ENCODE assay signal across 17 cellular contexts in the genomic region with DNA sequence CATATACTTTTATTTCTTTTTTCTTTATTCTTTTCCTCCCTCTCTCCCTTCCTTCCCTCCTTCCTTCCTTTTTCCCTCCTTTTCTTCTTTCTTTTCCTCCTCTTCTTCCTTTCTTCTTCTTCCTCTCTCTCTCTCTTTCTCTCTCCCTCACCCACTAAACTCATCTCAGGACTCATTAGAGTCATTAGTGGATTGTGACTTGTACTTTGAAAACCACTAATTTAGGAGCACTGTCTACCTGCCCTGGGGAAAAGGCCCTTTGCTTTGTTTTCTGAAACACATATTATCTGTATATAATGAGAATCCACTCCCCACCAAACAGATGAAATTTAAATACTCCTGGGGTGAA.
DNase-seq lines count a peak whose midpoint lies in the region; ATAC-seq and TF ChIP-seq lines count a peak whose summit lies in the region.
"Had no signal": no experiment of that assay in that cellular context is flagged by ENCODE, and none has a peak within 500 bp of the region (broad histone marks: within the 10 kb centered on the region; RNA-seq: fewer than 3 reads in every experiment).

No MANE protein-coding gene starts in this region.

- DNase-seq in activated naive CD4-positive, alpha-beta T cell (lab: John Stamatoyannopoulos, UW), result no peak
- DNase-seq in OCI-LY7 (ENCODE audit: low spot score), result no peak
- DNase-seq in central memory CD8-positive, alpha-beta T cell (ENCODE audit: low spot score in 2 of 2), result no peak
- no peak for DNase-seq in dorsolateral prefrontal cortex
- no peak for DNase-seq in left ventricle myocardium inferior
- DNase-seq in SKM-1 (lab: John Stamatoyannopoulos, UW; ENCODE audit: unreplicated experiment), result no peak
- DNase-seq in activated CD4-positive, CD25-positive, alpha-beta regulatory T cell (lab: John Stamatoyannopoulos, UW), result no peak
- DNase-seq: activated CD4-positive, alpha-beta T cell treated with anti-CD3 and anti-CD28 coated beads for 1 hour; aorta; Caco-2; H9; NCI-H2081 treated with DMSO at 0.1 percent for 48 hours; NCI-H510A treated with DMSO at 0.1 percent for 48 hours; OCI-M1 had no signal

- no peak overlapping the region for H3K27ac ChIP-seq in OCI-LY7 (ENCODE audit: low read depth, low read length, poor library complexity, severe bottlenecking)
- H3K27ac ChIP-seq in dorsolateral prefrontal cortex, result no peak overlapping the region
- H3K27ac ChIP-seq in left ventricle myocardium inferior (replicated peaks), result no peak overlapping the region
- H3K27ac ChIP-seq: parathyroid adenoma had no signal

- H2AFZ ChIP-seq in OCI-LY7 (ENCODE audit: low read length), result peak overlapping the region; percentile 92; the same call in 1 of the 2 replicates

- intact Hi-C loops in OCI-LY7 (cut with micrococcal nuclease; ENCODE audit: unreplicated experiment) (no loop called here), dorsolateral prefrontal cortex (cut with DNase I) (no loop called here), left ventricle myocardium inferior (cut with micrococcal nuclease) (no loop called here)

- H3K9me3 Mint-ChIP-seq in activated naive CD4-positive, alpha-beta T cell treated with anti-CD3 and anti-CD28 coated beads, Interleukin-2, amount 50 U/mL, for 24 hours, result no peaks in the 10 kb centered on the region
- no peaks in the 10 kb centered on the region for H3K9me3 Mint-ChIP-seq in central memory CD8-positive, alpha-beta T cell
- H3K9me3 Mint-ChIP-seq: H9 had no signal

- peak overlapping the region; percentile 96 for H3K27ac Mint-ChIP-seq in activated naive CD4-positive, alpha-beta T cell treated with anti-CD3 and anti-CD28 coated beads, Interleukin-2, amount 50 U/mL, for 24 hours
- peak overlapping the region; percentile 6 for H3K27ac Mint-ChIP-seq in central memory CD8-positive, alpha-beta T cell (ENCODE audit: low read depth)

- CTCF ChIA-PET in OCI-LY7 (lab: Charles Lee; ENCODE audit: unreplicated experiment), result no interaction called here

- H3K4me2 ChIP-seq in OCI-LY7 (ENCODE audit: low read length), result peak overlapping the region; percentile 37

- H3K9me2 ChIP-seq in OCI-LY7 (ENCODE audit: insufficient read depth, low read length), result no peaks in the 10 kb centered on the region

- H3K27me3 ChIP-seq in dorsolateral prefrontal cortex (no peaks in the 10 kb centered on the region), left ventricle myocardium inferior (ENCODE audit: low read depth) (no peaks in the 10 kb centered on the region)
- H3K27me3 ChIP-seq: SJCRH30 had no signal

- H3K4me1 ChIP-seq in OCI-LY7 (ENCODE audit: insufficient read depth, low read length, poor library complexity, severe bottlenecking) (peaks cover 36% of the 10 kb centered on the region), left ventricle myocardium inferior (no peaks in the 10 kb centered on the region)
- H3K4me1 ChIP-seq: Caco-2 had no signal

- no peaks in the 10 kb centered on the region for H3K79me2 ChIP-seq in OCI-LY7 (ENCODE audit: insufficient read depth, low read depth, low read length)
- H3K79me2 ChIP-seq: parathyroid adenoma had no signal

- H3K36me3 ChIP-seq in OCI-LY7 (ENCODE audit: insufficient read depth, low read length) (no peaks in the 10 kb centered on the region), left ventricle myocardium inferior (no peaks in the 10 kb centered on the region)
- H3K36me3 ChIP-seq: SJCRH30 had no signal

- TF ChIP-seq CTCF in OCI-LY7 (conservative IDR thresholded peaks at IDR 0.05; ENCODE audit: low read length), result no peak
- no peak for TF ChIP-seq CTCF in dorsolateral prefrontal cortex (IDR thresholded peaks at IDR 0.05 in 54 of 56, conservative IDR thresholded peaks at IDR 0.05 in 2 of 56; ENCODE audit: low read depth in 1 of 56, partially characterized antibody in 56 of 56)
- no peak for TF ChIP-seq CTCF in left ventricle myocardium inferior (IDR thresholded peaks at IDR 0.05; ENCODE audit: borderline replicate concordance)

- peak overlapping the region; percentile 74 for H3K4me3 Mint-ChIP-seq in activated naive CD4-positive, alpha-beta T cell treated with anti-CD3 and anti-CD28 coated beads, Interleukin-2, amount 50 U/mL, for 24 hours
- H3K4me3 Mint-ChIP-seq in central memory CD8-positive, alpha-beta T cell, result no peak overlapping the region
- H3K4me3 Mint-ChIP-seq: H9 had no signal

- POLR2A ChIA-PET in OCI-LY7 (lab: Charles Lee), result interaction anchor here (0.9 to 1.6 kb wide), 4 partner anchors 9 to 174 kb away, joined by 4 to 5 read pairs (median 4); no protein-coding TSS in a partner anchor

- no peak for ATAC-seq in central memory CD8-positive, alpha-beta T cell (replicated peaks; ENCODE audit: extremely low read depth, poor library complexity, severe bottlenecking)

- peaks cover 76% of the 10 kb centered on the region for H3K4me1 Mint-ChIP-seq in activated naive CD4-positive, alpha-beta T cell treated with anti-CD3 and anti-CD28 coated beads, Interleukin-2, amount 50 U/mL, for 24 hours
- H3K4me1 Mint-ChIP-seq in central memory CD8-positive, alpha-beta T cell, result peaks cover 14% of the 10 kb centered on the region

- no TSS peak for BruUV-seq in OCI-LY7 (replicated peaks; lab: Mats Ljungman, UMichigan)

- H3K27me3 Mint-ChIP-seq in activated naive CD4-positive, alpha-beta T cell treated with anti-CD3 and anti-CD28 coated beads, Interleukin-2, amount 50 U/mL, for 24 hours, result no peaks in the 10 kb centered on the region
- no peaks in the 10 kb centered on the region for H3K27me3 Mint-ChIP-seq in central memory CD8-positive, alpha-beta T cell

- no peak overlapping the region for H3K4me3 ChIP-seq in OCI-LY7 (ENCODE audit: low read depth, low read length, poor library complexity, severe bottlenecking)
- H3K4me3 ChIP-seq in dorsolateral prefrontal cortex, result no peak overlapping the region
- H3K4me3 ChIP-seq in left ventricle myocardium inferior, result no peak overlapping the region

- no peaks in the 10 kb centered on the region for H4K20me1 ChIP-seq in OCI-LY7 (ENCODE audit: insufficient read depth, low read length)

- H3K36me3 Mint-ChIP-seq in activated naive CD4-positive, alpha-beta T cell treated with anti-CD3 and anti-CD28 coated beads, Interleukin-2, amount 50 U/mL, for 24 hours, result no peaks in the 10 kb centered on the region
- H3K36me3 Mint-ChIP-seq in central memory CD8-positive, alpha-beta T cell (ENCODE audit: insufficient read depth), result no peaks in the 10 kb centered on the region

- no peaks in the 10 kb centered on the region for H3K9me3 ChIP-seq in OCI-LY7 (ENCODE audit: low read length)
- no peaks in the 10 kb centered on the region for H3K9me3 ChIP-seq in left ventricle myocardium inferior (replicated peaks)
- H3K9me3 ChIP-seq: Caco-2, SJCRH30 had no signal
